ENCODE assay signal across 25 cellular contexts in the genomic region with DNA sequence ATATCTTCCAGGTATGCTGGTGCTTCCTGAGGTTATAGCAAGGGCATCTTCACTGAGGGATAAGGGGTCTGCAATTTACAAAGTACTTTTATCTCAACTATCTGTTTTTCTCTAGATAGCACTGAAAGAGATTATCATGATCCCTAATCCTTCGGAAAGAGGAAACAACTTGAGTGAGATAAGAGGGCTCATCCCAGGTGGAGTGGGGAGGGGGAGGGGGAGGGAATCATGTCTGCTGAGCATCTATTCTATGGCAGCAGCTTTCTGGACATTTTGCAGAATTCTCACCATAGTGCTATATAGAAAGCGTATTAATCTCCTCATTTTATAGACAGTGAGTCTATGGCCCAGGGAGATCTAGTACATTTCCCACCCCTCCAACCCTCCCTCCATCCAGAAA. TPM values are rescaled to one million over a fixed set of nuclear protein-coding genes. Genes with fewer than 3 reads are reported as not detected.
DNase-seq lines count a peak whose midpoint lies in the region; ATAC-seq, FAIRE-seq and TF ChIP-seq lines count a peak whose summit lies in the region.
"Had no signal": no experiment of that assay in that cellular context is flagged by ENCODE, and none has a peak within 500 bp of the region (broad histone marks: within the 10 kb centered on the region; RNA-seq: fewer than 3 reads in every experiment).

No MANE protein-coding gene starts in this region.

- DNase-seq in A549 (ENCODE audit: low read depth in 1 of 2, low spot score in 1 of 2): no peak
- DNase-seq in GM23338 (ENCODE audit: low spot score): no peak
- no peak for DNase-seq in H1 (ENCODE audit: low read depth in 1 of 2, low spot score in 2 of 2)
- DNase-seq in WTC11 (ENCODE audit: low spot score): no peak
- DNase-seq in GM12892 (ENCODE audit: insufficient read length): no peak
- DNase-seq: CD8-positive, alpha-beta T cell; DND-41; Kasumi-1; MV-4-11; NCI-H1105; NCI-H1436 treated with DMSO at 0.1 percent for 48 hours; NCI-H187 treated with DMSO at 0.1 percent for 48 hours; NCI-H2107; NCI-H446 treated with DMSO at 0.1 percent for 48 hours; NK-92 treated with Interleukin-12 subunit alpha and Interleukin-12 subunit beta, amount 100 ng/mL, for 24 hours; RPMI8226; T-helper 1 cell had no signal

- H4K8ac ChIP-seq in H1 (ENCODE audit: extremely low read depth, insufficient read depth, low read length): no peak overlapping the region

- peaks cover 4% of the 10 kb centered on the region for H3K27me3 Mint-ChIP-seq in GM23338 (ENCODE audit: insufficient read depth, low read depth, poor library complexity)
- peaks cover 6% of the 10 kb centered on the region for H3K27me3 Mint-ChIP-seq in WTC11 (ENCODE audit: low read depth)

- H3K27me3 ChIP-seq in GM23338 (ENCODE audit: insufficient read depth): no peaks in the 10 kb centered on the region
- H3K27me3 ChIP-seq in H1 (replicated peaks in 1 of 4; ENCODE audit: control insufficient read depth in 3 of 4, extremely low read depth in 1 of 4, insufficient read depth in 3 of 4, low read length in 3 of 4): peaks cover 0 to 4% (median 0%) of the 10 kb centered on the region in 4 experiments; a peak in 1 of 7 replicates
- no peaks in the 10 kb centered on the region for H3K27me3 ChIP-seq in parathyroid adenoma (ENCODE audit: control insufficient read depth, insufficient read depth, low read length)

- H3K23me2 ChIP-seq in H1 (ENCODE audit: low read depth, low read length): no peaks in the 10 kb centered on the region

- TF ChIP-seq POLR2A in A549 (IDR thresholded peaks at IDR 0.05; ENCODE audit: low read length) (no peak), H1 (IDR thresholded peaks at IDR 0.05; ENCODE audit: control extremely low read depth in 1 of 2, low read depth in 2 of 2, low read length in 2 of 2) (no peak), GM12892 (IDR thresholded peaks at IDR 0.05; ENCODE audit: low read depth, low read length) (no peak)

- no peak for TF ChIP-seq EP300 in A549 (IDR thresholded peaks at IDR 0.05)
- no peak for TF ChIP-seq EP300 in H1 (IDR thresholded peaks at IDR 0.05; ENCODE audit: borderline replicate concordance in 1 of 2, low read depth in 2 of 2, low read length in 2 of 2)

- ATAC-seq in A549 (no peak), GM23338 (no peak), WTC11 (no peak), GM18870 (IDR thresholded peaks at IDR 0.05; ENCODE audit: unreplicated experiment) (no peak)
- ATAC-seq: CD8-positive, alpha-beta T cell had no signal

- no peaks in the 10 kb centered on the region for H3F3A ChIP-seq in GM23338 (replicated peaks; ENCODE audit: low read depth)

- H2BK5ac ChIP-seq in H1 (ENCODE audit: low read depth, low read length): 0 out of 2 replicates have a peak overlapping the region, but pooled peaks have one; percentile 10

- H3K4me1 Mint-ChIP-seq in GM23338 (peaks cover 22% of the 10 kb centered on the region), WTC11 (peaks cover 28% of the 10 kb centered on the region)

- H3K79me1 ChIP-seq in H1 (ENCODE audit: low read depth, low read length): no peaks in the 10 kb centered on the region

- H3K4ac ChIP-seq in H1 (replicated peaks; ENCODE audit: insufficient read length, low read depth, low read length): no peak overlapping the region

- no peak overlapping the region for H2AK5ac ChIP-seq in H1 (ENCODE audit: low read depth, low read length)

- H2AFZ ChIP-seq in GM23338 (no peak overlapping the region), H1 (ENCODE audit: low read length) (no peak overlapping the region), parathyroid adenoma (no peak overlapping the region)
- H2AFZ ChIP-seq: PC-9 had no signal

- no peak for FAIRE-seq in A549 (lab: Jason Lieb, UNC)
- no peak for FAIRE-seq in H1 (lab: Jason Lieb, UNC)
- FAIRE-seq in GM12892 (lab: Jason Lieb, UNC): no peak
- FAIRE-seq: HepG2 had no signal

- no peak overlapping the region for H3K4me3 Mint-ChIP-seq in GM23338
- H3K4me3 Mint-ChIP-seq in WTC11: no peak overlapping the region
- H3K4me3 Mint-ChIP-seq: B cell; CD8-positive, alpha-beta T cell; H9 had no signal

- no peak overlapping the region for H2BK15ac ChIP-seq in H1 (ENCODE audit: low read length)

- H3K36me3 Mint-ChIP-seq in GM23338 (ENCODE audit: low read depth) (no peaks in the 10 kb centered on the region), WTC11 (no peaks in the 10 kb centered on the region)
- H3K36me3 Mint-ChIP-seq: CD8-positive, alpha-beta T cell had no signal

- H3K4me2 ChIP-seq in A549 (peak overlapping the region; percentile 64), GM23338 (0 out of 2 replicates have a peak overlapping the region, but pooled peaks have one; percentile 20), H1 (ENCODE audit: insufficient read depth in 1 of 2, low read depth in 2 of 2, low read length in 2 of 2) (no peak overlapping the region), parathyroid adenoma (ENCODE audit: low read length) (no peak overlapping the region)
- H3K4me2 ChIP-seq: PC-9 had no signal

- CTCF ChIA-PET in A549 (lab: Yijun Ruan, JAX): interaction anchor here (1.7 kb wide), 1 partner anchor 62 kb away, joined by 8 read pairs; no protein-coding TSS in a partner anchor
- CTCF ChIA-PET in H1 (lab: Charles Lee; ENCODE audit: partially characterized antibody): interaction anchor here (1.0 to 1.8 kb wide), 2 partner anchors 15 to 107 kb away, joined by 4 to 5 read pairs; no protein-coding TSS in a partner anchor
- CTCF ChIA-PET in WTC11 (lab: Charles Lee): interaction anchor here (0.7 to 1.9 kb wide), 3 partner anchors 12 to 107 kb away, joined by 3 to 5 read pairs (median 3); no protein-coding TSS in a partner anchor

- TF ChIP-seq RAD21 in A549 (conservative IDR thresholded peaks at IDR 0.05 in 1 of 2, IDR thresholded peaks at IDR 0.05 in 1 of 2) (no peak), H1 (IDR thresholded peaks at IDR 0.05 in 1 of 2, conservative IDR thresholded peaks at IDR 0.05 in 1 of 2; ENCODE audit: low read depth in 2 of 2, low read length in 2 of 2) (no peak)

- H3K9me2 ChIP-seq in GM23338 (ENCODE audit: insufficient read depth): peaks cover 8% of the 10 kb centered on the region; the same call in 1 of the 2 replicates

- H4K91ac ChIP-seq in H1 (replicated peaks; ENCODE audit: insufficient read length, low read length): no peak overlapping the region

- peak overlapping the region; percentile 55 to 80; a peak in 5 of 6 replicates for H3K27ac ChIP-seq in A549
- no peak overlapping the region for H3K27ac ChIP-seq in GM23338 (ENCODE audit: low read depth)
- no peak overlapping the region for H3K27ac ChIP-seq in H1 (ENCODE audit: low read depth, low read length)
- peak overlapping the region; percentile 39 for H3K27ac ChIP-seq in parathyroid adenoma
- H3K27ac ChIP-seq: C4-2B, PC-9 had no signal

- H3K27ac Mint-ChIP-seq in GM23338: no peak overlapping the region
- no peak overlapping the region for H3K27ac Mint-ChIP-seq in WTC11
- H3K27ac Mint-ChIP-seq: B cell; CD8-positive, alpha-beta T cell had no signal

- H3K9ac ChIP-seq in H1 (replicated peaks in 1 of 4; ENCODE audit: extremely low read depth in 1 of 4, low read depth in 3 of 4, low read length in 3 of 4) (no peak overlapping the region), parathyroid adenoma (no peak overlapping the region)

- H4K5ac ChIP-seq in H1 (ENCODE audit: insufficient read length, low read depth, low read length): no peak overlapping the region

- WGBS in A549 (ENCODE audit: missing lambda C conversion rate): 81% methylated on average over 2 of the region's 2 CpGs
- WGBS in H1 (ENCODE audit: extremely low coverage in 1 of 2, insufficient coverage in 1 of 2, insufficient read length in 1 of 2, insufficient replicate concordance in 2 of 2, low coverage in 1 of 2, low lambda C conversion rate in 2 of 2, missing lambda C conversion rate in 1 of 2), 2 experiments: 91% methylated on average over 2 of the region's 2 CpGs; no CpG with 5 or more reads in 1 of the 2 experiments

- H3K18ac ChIP-seq in H1 (ENCODE audit: extremely low read depth, low read length): no peak overlapping the region

- no peak overlapping the region for H3K14ac ChIP-seq in H1 (ENCODE audit: insufficient read length)

- H3K4me3 ChIP-seq in A549 (no peak overlapping the region), GM23338 (no peak overlapping the region), H1 (ENCODE audit: extremely low read depth in 1 of 4, insufficient read depth in 2 of 4, low read depth in 3 of 4, low read length in 4 of 4) (no peak overlapping the region), parathyroid adenoma (ENCODE audit: low read depth, low read length) (no peak overlapping the region)
- H3K4me3 ChIP-seq: PC-9 had no signal

- H2BK20ac ChIP-seq in H1 (ENCODE audit: low read length): no peak overlapping the region

- H3K36me3 ChIP-seq in GM23338 (ENCODE audit: insufficient read depth): no peaks in the 10 kb centered on the region
- no peaks in the 10 kb centered on the region for H3K36me3 ChIP-seq in H1 (ENCODE audit: control insufficient read depth in 2 of 4, insufficient read depth in 4 of 4, low read length in 3 of 4)
- no peaks in the 10 kb centered on the region for H3K36me3 ChIP-seq in parathyroid adenoma (ENCODE audit: control insufficient read depth, insufficient read depth, low read length)

- H3K56ac ChIP-seq in H1 (replicated peaks; ENCODE audit: insufficient read length, low read depth, low read length): no peak overlapping the region

- H3K9me3 ChIP-seq in A549 (no peaks in the 10 kb centered on the region), H1 (ENCODE audit: insufficient read depth in 2 of 2, low read depth in 1 of 2, low read length in 1 of 2) (no peaks in the 10 kb centered on the region), parathyroid adenoma (ENCODE audit: control insufficient read depth, low read length) (no peaks in the 10 kb centered on the region)
- H3K9me3 ChIP-seq: Caco-2 had no signal

- POLR2A ChIA-PET in A549 (lab: Yijun Ruan, JAX) (interaction anchor here (0.8 kb wide), 1 partner anchor 21 kb away, joined by 4 read pairs; no protein-coding TSS in a partner anchor), H1 (lab: Charles Lee; ENCODE audit: partially characterized antibody) (no interaction called here), WTC11 (lab: Charles Lee) (no interaction called here)

- H4K20me1 ChIP-seq in GM23338 (replicated peaks; ENCODE audit: insufficient read depth) (no peaks in the 10 kb centered on the region), H1 (replicated peaks in 1 of 2; ENCODE audit: control insufficient read depth in 1 of 2, insufficient read depth in 2 of 2, low read length in 2 of 2) (no peaks in the 10 kb centered on the region)

- H3K79me2 ChIP-seq in GM23338 (replicated peaks; ENCODE audit: insufficient read depth): no peaks in the 10 kb centered on the region
- H3K79me2 ChIP-seq in H1 (ENCODE audit: control insufficient read depth in 1 of 2, insufficient read depth in 2 of 2, low read length in 2 of 2): no peaks in the 10 kb centered on the region
- no peaks in the 10 kb centered on the region for H3K79me2 ChIP-seq in parathyroid adenoma

- no peak overlapping the region for H2BK12ac ChIP-seq in H1 (ENCODE audit: low read depth, low read length)

- no peak overlapping the region for H2BK120ac ChIP-seq in H1 (replicated peaks; ENCODE audit: low read depth, low read length)

- TF ChIP-seq CTCF in A549 (IDR thresholded peaks at IDR 0.05): no peak
- TF ChIP-seq CTCF in GM23338 (conservative IDR thresholded peaks at IDR 0.05; ENCODE audit: low read depth in 2 of 2): no peak
- no peak for TF ChIP-seq CTCF in H1 (IDR thresholded peaks at IDR 0.05; ENCODE audit: control extremely low read depth in 1 of 3, insufficient read depth in 1 of 3, low read depth in 1 of 3, low read length in 3 of 3)
- TF ChIP-seq CTCF in parathyroid adenoma (IDR thresholded peaks at IDR 0.05): no peak
- TF ChIP-seq CTCF in WTC11 (IDR thresholded peaks at IDR 0.05): no peak

- H3K9me3 Mint-ChIP-seq in GM23338: no peaks in the 10 kb centered on the region
- H3K9me3 Mint-ChIP-seq in WTC11: no peaks in the 10 kb centered on the region
- H3K9me3 Mint-ChIP-seq: CD8-positive, alpha-beta T cell; H9 had no signal

- peaks cover 63% of the 10 kb centered on the region for H3K4me1 ChIP-seq in A549
- peaks cover 11% of the 10 kb centered on the region for H3K4me1 ChIP-seq in GM23338 (ENCODE audit: insufficient read depth)
- H3K4me1 ChIP-seq in H1 (replicated peaks in 1 of 4; ENCODE audit: control insufficient read depth in 3 of 4, insufficient read depth in 4 of 4, low read length in 3 of 4): peaks cover 2 to 10% (median 5%) of the 10 kb centered on the region in 4 experiments; a peak in 6 of 7 replicates
- H3K4me1 ChIP-seq in parathyroid adenoma: peaks cover 35% of the 10 kb centered on the region

- no peak overlapping the region for H3K23ac ChIP-seq in H1 (ENCODE audit: insufficient read length)

RNA-seq across cellular contexts. Expression of gene TNFSF15, which starts 5.9 kb away (rescaled TPM):
- polyA plus RNA-seq in A549 (2011; rRNA removed): 5.6 and 6.8 TPM in 2 replicates
- polyA plus RNA-seq in A549 (2012; cell fraction: cytosol; rRNA removed): 0.17 and 0.25 TPM in 2 replicates
- polyA plus RNA-seq in A549 (2012; cell fraction: nucleus; rRNA removed): 0.20 and 0.29 TPM in 2 replicates
- 1.6 to 3.1 TPM (median 2.8 TPM) in 3 replicates for polyA plus RNA-seq in A549 (2017; fragmentation: RNase III; extraction: RNeasy Plus Mini Kit Qiagen cat#74134 plus additional on column Dnase treatment)
- 5.7 and 6.9 TPM in 2 replicates for polyA minus RNA-seq in A549 (2011; rRNA and poly(A)+ RNA removed)
- 0.07 and 0.08 TPM in 2 replicates for total RNA-seq in GM23338 (2014; rRNA removed; shearing (Covaris generic))
- 0.03 and 0.06 TPM in 2 replicates for polyA plus RNA-seq in GM23338 (2016; fragmentation: Nextera tagmentation; extraction: Ambion mirVana)
- 0.11 and 0.17 TPM in 2 replicates for total RNA-seq in H1 (2021; fragmentation: NEBNext Ultra II Directional; extraction: Animal tissue kit (Norgen Biotek cat#: 25700))
- 0.06 and 0.09 TPM in 2 replicates for polyA plus RNA-seq in H1 (2011; rRNA removed)
- 0.08 TPM for polyA plus RNA-seq in H1 (2011; cell fraction: cytosol; rRNA removed)
- polyA plus RNA-seq in H1 (2011; cell fraction: nucleus; rRNA removed): 0.03 TPM
- polyA plus RNA-seq in H1 (2012, experiment 1 of 2): 0.05 to 0.10 TPM (median 0.08 TPM) in 4 replicates
- not detected for polyA plus RNA-seq in H1 (2012, experiment 2 of 2)
- polyA plus RNA-seq in H1 (2013, experiment 1 of 2): 0.12 TPM
- polyA plus RNA-seq in H1 (2013, experiment 2 of 2): 0.13 TPM
- 0.03 and 0.32 TPM in 2 replicates for polyA minus RNA-seq in H1 (2011; rRNA and poly(A)+ RNA removed)
- 0.37 TPM for polyA minus RNA-seq in H1 (2011; cell fraction: cytosol; rRNA and poly(A)+ RNA removed)
- polyA minus RNA-seq in H1 (2011; cell fraction: nucleus; rRNA and poly(A)+ RNA removed): 0.30 TPM
- total RNA-seq in WTC11 (2021): 0.09 to 0.11 TPM (median 0.09 TPM) in 3 replicates
- not detected for polyA plus RNA-seq in GM12892 (2012; ENCODE audit: missing spikeins)
- total RNA-seq: B cell; CD8-positive, alpha-beta T cell; H9 had no signal

Comparison
In these comparisons a context has a peak if more than half of its experiments do, and no peak if none do; other contexts are left out.
1. H3K27ac ChIP-seq: peak in A549 (2 of 2) and parathyroid adenoma (single experiment); none in GM23338 (single experiment) and H1 (single experiment).
2. H3K4me2 ChIP-seq: peak in A549 (single experiment) and GM23338 (single experiment); none in H1 (0 of 2) and parathyroid adenoma (single experiment).